16 cellular contexts compared by ENCODE assay signal in the genomic region with DNA sequence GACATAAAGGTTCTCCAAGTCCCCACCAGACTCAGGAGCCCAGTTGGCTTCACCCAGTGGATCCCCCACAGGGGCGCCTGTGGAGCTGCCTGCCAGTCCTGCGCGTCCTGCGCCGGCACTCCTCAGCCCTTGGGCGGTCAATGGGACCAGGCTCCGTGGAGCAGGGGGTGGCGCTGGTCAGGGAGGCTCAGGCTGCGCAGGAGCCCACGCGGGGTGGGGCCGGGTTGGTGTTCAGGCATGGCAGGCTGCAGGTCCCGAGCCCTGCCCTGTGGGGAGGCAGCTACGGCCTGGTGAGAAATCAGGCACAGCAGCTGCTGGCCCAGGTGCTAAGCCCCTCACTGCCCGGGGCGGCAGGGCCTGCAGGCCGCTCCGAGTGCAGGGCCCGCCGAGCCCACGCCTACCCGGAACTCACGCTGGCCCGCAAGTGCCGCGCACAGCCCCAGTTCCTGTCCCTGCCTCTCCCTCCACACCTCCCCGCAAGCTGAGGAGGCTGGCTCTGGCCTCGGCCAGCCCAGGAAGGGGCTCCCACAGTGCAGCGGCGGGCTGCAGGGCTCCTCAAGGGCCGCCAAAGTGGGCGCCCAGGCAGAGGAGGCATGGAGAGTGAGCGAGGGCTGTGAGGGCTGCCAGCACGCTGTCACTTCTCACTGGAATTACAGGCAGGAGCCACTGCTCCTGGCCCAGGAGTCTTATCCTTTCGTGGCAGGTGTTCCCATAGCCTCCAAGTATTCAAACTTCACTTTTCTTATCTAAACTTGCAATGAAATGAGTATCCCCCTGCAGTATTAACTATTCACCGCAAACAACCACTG. TPM values are rescaled to one million over a fixed set of nuclear protein-coding genes. Genes with fewer than 3 reads are reported as not detected.
DNase-seq lines count a peak whose midpoint lies in the region; ATAC-seq, FAIRE-seq and TF ChIP-seq lines count a peak whose summit lies in the region.
"Had no signal": no experiment of that assay in that cellular context is flagged by ENCODE, and none has a peak within 500 bp of the region (broad histone marks: within the 10 kb centered on the region; RNA-seq: fewer than 3 reads in every experiment).

No MANE protein-coding gene starts in this region.

- H4K20me1 ChIP-seq in H9 (ENCODE audit: control insufficient read depth, insufficient read depth, insufficient read length), result no peaks in the 10 kb centered on the region

- FAIRE-seq in kidney (lab: Jason Lieb, UNC), result no peak
- FAIRE-seq: GM19239, HTR-8/SVneo had no signal

- H3K27me3 Mint-ChIP-seq in H9 (ENCODE audit: low read depth), result 0 out of 2 replicates have a peak, but pooled peaks cover 1% of the 10 kb centered on the region
- H3K27me3 Mint-ChIP-seq: CD4-positive, alpha-beta memory T cell had no signal

- ATAC-seq in Panc1, result peak; percentile 51; the same call in 1 of the 2 replicates
- ATAC-seq in stimulated activated effector memory CD8-positive, alpha-beta T cell treated with anti-CD3 and anti-CD28 coated beads, Interleukin-12 subunit alpha, Interleukin-12 subunit beta, amount 100 ng/mL, for 72 hours, result no peak

- H2AFZ ChIP-seq in H9 (ENCODE audit: low read length), result no peak overlapping the region

- H3K4me1 ChIP-seq in H9 (ENCODE audit: insufficient read depth, low read length) (no peaks in the 10 kb centered on the region), Panc1 (ENCODE audit: control insufficient read depth, insufficient read depth, low read length) (no peaks in the 10 kb centered on the region), kidney (ENCODE audit: control insufficient read depth in 1 of 2, insufficient read depth in 1 of 2, low read depth in 1 of 2, low read length in 2 of 2) (no peaks in the 10 kb centered on the region), Peyer's patch (no peaks in the 10 kb centered on the region)
- H3K4me1 ChIP-seq: BE2C had no signal

- H3K4me2 ChIP-seq in H9 (ENCODE audit: insufficient read depth, insufficient read length, low read length), result no peak overlapping the region

- no peak overlapping the region for H4K91ac ChIP-seq in H9 (ENCODE audit: insufficient read length, low read depth, low read length)

- no peak overlapping the region for H3K4ac ChIP-seq in H9 (ENCODE audit: low read depth, low read length)

- H3K9me3 ChIP-seq in H9 (ENCODE audit: control insufficient read depth, low read depth, low read length), result no peaks in the 10 kb centered on the region
- 0 out of 2 replicates have a peak, but pooled peaks cover 4% of the 10 kb centered on the region for H3K9me3 ChIP-seq in Panc1 (ENCODE audit: control insufficient read depth, insufficient read depth, low read depth, low read length)
- H3K9me3 ChIP-seq in kidney (ENCODE audit: control insufficient read depth in 1 of 2, low read length in 2 of 2), result no peaks in the 10 kb centered on the region
- H3K9me3 ChIP-seq in Peyer's patch, result peaks cover 0 to 3% (median 0%) of the 10 kb centered on the region in 4 donors

- H3T11ph ChIP-seq in H9 (ENCODE audit: low read length), result no peak overlapping the region

- no peak overlapping the region for H4K8ac ChIP-seq in H9 (replicated peaks; ENCODE audit: insufficient read length, low read depth, low read length)

- H3K23me2 ChIP-seq in H9 (ENCODE audit: insufficient read length, low read depth, low read length, poor library complexity, severe bottlenecking), result no peaks in the 10 kb centered on the region

- peak overlapping the region in 2 of 3 experiments; percentile 55 to 62; a peak in 2 of 7 replicates for H3K27ac Mint-ChIP-seq in H9
- H3K27ac Mint-ChIP-seq in stimulated activated effector memory CD8-positive, alpha-beta T cell treated with anti-CD3 and anti-CD28 coated beads, Interleukin-12 subunit alpha, Interleukin-12 subunit beta, amount 100 ng/mL, for 72 hours, result peak overlapping the region; percentile 58
- H3K27ac Mint-ChIP-seq: CD4-positive, alpha-beta memory T cell had no signal

- intact Hi-C loops in Panc1 (cut with micrococcal nuclease; ENCODE audit: unreplicated experiment), result no loop called here
- intact Hi-C loops in kidney (cut with DNase I), result no loop called here

- H3K9me3 Mint-ChIP-seq in H9, result peaks cover 10 to 12% of the 10 kb centered on the region in 2 experiments
- peaks cover 4% of the 10 kb centered on the region for H3K9me3 Mint-ChIP-seq in stimulated activated effector memory CD8-positive, alpha-beta T cell treated with anti-CD3 and anti-CD28 coated beads, Interleukin-12 subunit alpha, Interleukin-12 subunit beta, amount 100 ng/mL, for 72 hours

- H3K36me3 ChIP-seq in Panc1 (ENCODE audit: control insufficient read depth, insufficient read depth, low read length) (no peaks in the 10 kb centered on the region), kidney (ENCODE audit: control insufficient read depth in 1 of 2, insufficient read depth in 2 of 2, low read length in 2 of 2) (no peaks in the 10 kb centered on the region), Peyer's patch (no peaks in the 10 kb centered on the region)
- H3K36me3 ChIP-seq: BE2C had no signal

- TF ChIP-seq CTCF in H9 (conservative IDR thresholded peaks at IDR 0.05), result no peak
- TF ChIP-seq CTCF in Panc1 (IDR thresholded peaks at IDR 0.05), result no peak
- TF ChIP-seq CTCF in kidney (IDR thresholded peaks at IDR 0.05; ENCODE audit: borderline replicate concordance, extremely low read depth, insufficient read depth), result no peak
- TF ChIP-seq CTCF in Peyer's patch (IDR thresholded peaks at IDR 0.05), result no peak

- CTCF ChIA-PET in Panc1 (lab: Charles Lee), result no interaction called here

- H3K79me1 ChIP-seq in H9 (ENCODE audit: insufficient read depth, low read depth, low read length, poor library complexity, severe bottlenecking), result no peaks in the 10 kb centered on the region

- no peak overlapping the region for H3K4me3 Mint-ChIP-seq in H9
- no peak overlapping the region for H3K4me3 Mint-ChIP-seq in stimulated activated effector memory CD8-positive, alpha-beta T cell treated with anti-CD3 and anti-CD28 coated beads, Interleukin-12 subunit alpha, Interleukin-12 subunit beta, amount 100 ng/mL, for 72 hours

- DNase-seq in H9, result peak; percentile 39
- no peak for DNase-seq in Panc1 (ENCODE audit: low read depth, low spot score)
- DNase-seq in kidney, result peak; percentile 56
- no peak for DNase-seq in stimulated activated effector memory CD8-positive, alpha-beta T cell treated with anti-CD3 and anti-CD28 coated beads, Interleukin-12 subunit alpha, Interleukin-12 subunit beta, amount 100 ng/mL, for 72 hours (ENCODE audit: low spot score in 2 of 2)
- no peak for DNase-seq in Peyer's patch
- DNase-seq in activated CD4-positive, CD25-positive, alpha-beta regulatory T cell treated with anti-CD3 and anti-CD28 coated beads, Interleukin-2, amount 50 U/mL, for 72 hours, result no peak
- no peak for DNase-seq in NCI-H82 (lab: John Stamatoyannopoulos, UW)
- DNase-seq: BE2C; CD4-positive, alpha-beta memory T cell; DMS153; DMS79 treated with DMSO at 0.1 percent for 48 hours; GF-D8; H7 had no signal

- H3K56ac ChIP-seq in H9 (ENCODE audit: insufficient read length, low read depth, low read length), result no peak overlapping the region

- H2BK20ac ChIP-seq in H9 (ENCODE audit: low read depth, low read length, poor library complexity, severe bottlenecking), result no peak overlapping the region

- H2BK15ac ChIP-seq in H9 (ENCODE audit: low read depth, low read length), result no peak overlapping the region

- WGBS in H9 (ENCODE audit: extremely low coverage, insufficient read length, low lambda C conversion rate), result no CpG with 5 or more reads among the region's 36 CpGs

- in situ Hi-C loops in Panc1 (cut with HindIII; ENCODE audit: low pct_unique_long_range_greater_than_20kb, low sequenced_read_pairs), result no loop called here

- H3K14ac ChIP-seq in H9 (ENCODE audit: insufficient read depth, low read length), result no peak overlapping the region

- BruUV-seq in Panc1 (replicated peaks; lab: Mats Ljungman, UMichigan), result no TSS peak

- POLR2A ChIA-PET in Panc1 (lab: Charles Lee), result no interaction called here

- H3K27me3 ChIP-seq in H9 (ENCODE audit: insufficient read depth, low read length) (no peaks in the 10 kb centered on the region), Panc1 (ENCODE audit: control insufficient read depth, insufficient read depth, low read length) (no peaks in the 10 kb centered on the region; the same call in 1 of the 2 replicates), Peyer's patch (no peaks in the 10 kb centered on the region)

- H3K18ac ChIP-seq in H9 (ENCODE audit: insufficient read length, low read depth, low read length), result no peak overlapping the region

- H2AK5ac ChIP-seq in H9 (ENCODE audit: insufficient read length, low read length), result no peak overlapping the region

- no peak overlapping the region for H3K9ac ChIP-seq in H9 (ENCODE audit: extremely low read depth, insufficient read length, low read length)
- no peak overlapping the region for H3K9ac ChIP-seq in kidney (ENCODE audit: low read length in 2 of 2)

- no peak overlapping the region for H3K4me3 ChIP-seq in Panc1 (ENCODE audit: low read depth in 2 of 2, low read length in 2 of 2)
- H3K4me3 ChIP-seq in kidney (ENCODE audit: low read length in 2 of 2), result no peak overlapping the region
- no peak overlapping the region for H3K4me3 ChIP-seq in Peyer's patch

- H3K23ac ChIP-seq in H9 (ENCODE audit: insufficient read length, low read depth, low read length), result no peak overlapping the region

- no peak overlapping the region for H2BK12ac ChIP-seq in H9 (ENCODE audit: insufficient read length, low read depth, low read length)

- H2BK120ac ChIP-seq in H9 (ENCODE audit: low read depth, low read length, poor library complexity, severe bottlenecking), result no peak overlapping the region

- no peak overlapping the region for H2BK5ac ChIP-seq in H9 (ENCODE audit: insufficient read length, low read length)

- H4K5ac ChIP-seq in H9 (ENCODE audit: insufficient read length, low read depth, low read length), result no peak overlapping the region

- H3K27ac ChIP-seq in H9 (ENCODE audit: insufficient read length, low read depth, low read length), result no peak overlapping the region
- H3K27ac ChIP-seq in Panc1 (ENCODE audit: low read length), result no peak overlapping the region
- H3K27ac ChIP-seq in kidney (ENCODE audit: low read depth in 2 of 2, low read length in 2 of 2), result no peak overlapping the region
- no peak overlapping the region for H3K27ac ChIP-seq in Peyer's patch
- H3K27ac ChIP-seq: C4-2B had no signal

- H3K79me2 ChIP-seq in H9 (ENCODE audit: insufficient read depth, low read length), result no peaks in the 10 kb centered on the region

- TF ChIP-seq POLR2A in Peyer's patch (IDR thresholded peaks at IDR 0.05), result no peak

- peaks cover 6 to 13% (median 9%) of the 10 kb centered on the region in 3 experiments for H3K36me3 Mint-ChIP-seq in H9 (ENCODE audit: insufficient read depth in 1 of 3, low read depth in 3 of 3)
- H3K36me3 Mint-ChIP-seq in stimulated activated effector memory CD8-positive, alpha-beta T cell treated with anti-CD3 and anti-CD28 coated beads, Interleukin-12 subunit alpha, Interleukin-12 subunit beta, amount 100 ng/mL, for 72 hours, result no peaks in the 10 kb centered on the region

- H3K4me1 Mint-ChIP-seq in H9, result 0 out of 4 replicates have a peak, but pooled peaks cover 0 to 4% of the 10 kb centered on the region in 2 experiments
- peaks cover 34% of the 10 kb centered on the region for H3K4me1 Mint-ChIP-seq in stimulated activated effector memory CD8-positive, alpha-beta T cell treated with anti-CD3 and anti-CD28 coated beads, Interleukin-12 subunit alpha, Interleukin-12 subunit beta, amount 100 ng/mL, for 72 hours

RNA-seq across cellular contexts. Expression of gene ZBTB44, which starts 22.8 kb away (rescaled TPM):
- total RNA-seq in H9 (2021) (67.7 and 68.3 TPM in 2 replicates), Panc1 (2021; ENCODE audit: unreplicated experiment) (66.4 TPM), kidney (59.7 TPM), Peyer's patch (100 to 1,000 TPM in 1 of 4 donors, 10 to 100 TPM in 3; 39.2 to 113 (median 45.8) TPM)
- polyA plus RNA-seq in Panc1 (2012; ENCODE audit: insufficient read length), result 16.9 TPM
- 13.1 TPM for polyA plus RNA-seq in kidney (ENCODE audit: insufficient read depth, low read depth, low replicate concordance)

Comparison
In these comparisons a context has a peak if more than half of its experiments do, and no peak if none do; other contexts are left out.
1. DNase-seq: peak in H9 (single experiment) and kidney (single experiment); none in Panc1 (single experiment), stimulated activated effector memory CD8-positive, alpha-beta T cell treated with anti-CD3 and anti-CD28 coated beads, Interleukin-12 subunit alpha, Interleukin-12 subunit beta, amount 100 ng/mL, for 72 hours (0 of 2), Peyer's patch (0 of 3), activated CD4-positive, CD25-positive, alpha-beta regulatory T cell treated with anti-CD3 and anti-CD28 coated beads, Interleukin-2, amount 50 U/mL, for 72 hours (single experiment) and NCI-H82 (single experiment).